In the genomic region with DNA sequence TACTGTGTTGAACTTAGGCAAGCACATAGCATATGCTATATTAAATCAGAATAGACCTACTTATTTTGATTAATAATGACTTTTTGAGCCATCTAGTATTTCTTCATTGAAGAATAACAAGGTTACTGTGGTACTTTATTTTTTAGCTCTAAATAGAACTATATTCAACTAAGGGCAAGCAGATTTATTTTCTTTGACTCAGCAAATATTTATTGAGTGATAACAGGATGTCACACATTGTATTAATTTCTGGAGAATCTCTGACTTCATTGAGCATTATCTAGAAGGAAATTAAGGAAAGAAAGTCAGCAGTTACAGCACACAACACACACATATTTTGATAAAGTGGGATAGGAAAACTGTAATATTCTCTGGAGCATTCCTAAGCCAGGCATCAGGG, we compare ENCODE assay signal across 37 cellular contexts.
"Had no signal": no experiment of that assay in that cellular context is flagged by ENCODE, and none has a peak within 500 bp of the region (broad histone marks: within the 10 kb centered on the region; RNA-seq: fewer than 3 reads in every experiment).

No MANE protein-coding gene starts in this region.

- ATAC-seq: activated CD8-positive, alpha-beta T cell treated with anti-CD3 and anti-CD28 coated beads for 36 hours; activated naive CD8-positive, alpha-beta T cell treated with anti-CD3 and anti-CD28 coated beads, Interleukin-2, amount 50 U/mL, for 24 hours had no signal

- H3K27ac ChIP-seq: ascending aorta, cardiac muscle cell, VCaP had no signal

- H3K27ac Mint-ChIP-seq: activated B cell treated with CpG ODN at 0.5 μM for 24 hours; activated CD4-positive, alpha-beta memory T cell treated with anti-CD3 and anti-CD28 coated beads for 36 hours; activated CD4-positive, alpha-beta T cell treated with anti-CD3 and anti-CD28 coated beads, Interleukin-2, amount 10 ng/mL, durations not matched to agents 24 days and 14 days; activated CD8-positive, alpha-beta T cell treated with anti-CD3 and anti-CD28 coated beads for 36 hours; activated naive CD4-positive, alpha-beta T cell treated with anti-CD3 and anti-CD28 coated beads, Interleukin-2, amount 10 ng/mL, durations not matched to agents 7 days and 5 days; activated naive CD4-positive, alpha-beta T cell treated with anti-CD3 and anti-CD28 coated beads, Interleukin-2, amount 50 U/mL, for 24 hours; activated naive CD8-positive, alpha-beta T cell; activated naive CD8-positive, alpha-beta T cell treated with anti-CD3 and anti-CD28 coated beads, Interleukin-2, amount 10 ng/mL, durations not matched to agents 7 days and 5 days; activated naive CD8-positive, alpha-beta T cell treated with anti-CD3 and anti-CD28 coated beads, Interleukin-2, amount 50 U/mL, for 24 hours; activated T-helper 2 cell treated with anti-CD3 and anti-CD28 coated beads, Interferon-gamma antibody, Interleukin-2, Interleukin-4, amounts not matched to agents 10 μg/mL and 5 μg/mL and 100 μg/mL, durations not matched to agents 14 hours and 24 hours and 36 hours; brain; T-helper 1 cell treated with Interleukin-12 subunit alpha and Interleukin-12 subunit beta and Interleukin-4 antibody, amounts not matched to agents 30 μg/mL and 1 μg/mL, for 36 hours; T-helper 2 cell treated with Interferon-gamma antibody and Interleukin-4, amounts not matched to agents 5 μg/mL and 100 μg/mL, for 36 hours had no signal

- H3K4me1 ChIP-seq: ascending aorta had no signal

- H3K27me3 Mint-ChIP-seq: activated B cell treated with CpG ODN at 0.5 μM for 24 hours; activated CD4-positive, alpha-beta T cell treated with anti-CD3 and anti-CD28 coated beads, Interleukin-2, amount 10 ng/mL, durations not matched to agents 24 days and 14 days; activated CD8-positive, alpha-beta T cell treated with anti-CD3 and anti-CD28 coated beads for 36 hours; activated naive CD4-positive, alpha-beta T cell treated with anti-CD3 and anti-CD28 coated beads, Interleukin-2, amount 10 ng/mL, durations not matched to agents 7 days and 5 days; activated naive CD4-positive, alpha-beta T cell treated with anti-CD3 and anti-CD28 coated beads, Interleukin-2, amount 50 U/mL, for 24 hours; activated naive CD8-positive, alpha-beta T cell; activated naive CD8-positive, alpha-beta T cell treated with anti-CD3 and anti-CD28 coated beads, Interleukin-2, amount 10 ng/mL, durations not matched to agents 7 days and 5 days; activated naive CD8-positive, alpha-beta T cell treated with anti-CD3 and anti-CD28 coated beads, Interleukin-2, amount 50 U/mL, for 24 hours; brain; central memory CD8-positive, alpha-beta T cell had no signal

- H3K27me3 ChIP-seq: ascending aorta, cardiac muscle cell had no signal

- H3K4me1 Mint-ChIP-seq: activated B cell treated with CpG ODN at 0.5 μM for 24 hours; activated CD4-positive, alpha-beta T cell treated with anti-CD3 and anti-CD28 coated beads, Interleukin-2, amount 10 ng/mL, durations not matched to agents 24 days and 14 days; activated naive CD4-positive, alpha-beta T cell treated with anti-CD3 and anti-CD28 coated beads, Interleukin-2, amount 10 ng/mL, durations not matched to agents 7 days and 5 days; activated naive CD4-positive, alpha-beta T cell treated with anti-CD3 and anti-CD28 coated beads, Interleukin-2, amount 50 U/mL, for 24 hours; activated naive CD8-positive, alpha-beta T cell treated with anti-CD3 and anti-CD28 coated beads, Interleukin-2, amount 10 ng/mL, durations not matched to agents 7 days and 5 days; activated naive CD8-positive, alpha-beta T cell treated with anti-CD3 and anti-CD28 coated beads, Interleukin-2, amount 50 U/mL, for 24 hours; brain; central memory CD8-positive, alpha-beta T cell had no signal

- H3K4me3 Mint-ChIP-seq: activated B cell treated with CpG ODN at 0.5 μM for 24 hours; activated CD4-positive, alpha-beta memory T cell treated with anti-CD3 and anti-CD28 coated beads for 36 hours; activated CD4-positive, alpha-beta T cell treated with anti-CD3 and anti-CD28 coated beads, Interleukin-2, amount 10 ng/mL, durations not matched to agents 24 days and 14 days; activated CD8-positive, alpha-beta T cell treated with anti-CD3 and anti-CD28 coated beads for 36 hours; activated naive CD4-positive, alpha-beta T cell treated with anti-CD3 and anti-CD28 coated beads, Interleukin-2, amount 10 ng/mL, durations not matched to agents 7 days and 5 days; activated naive CD4-positive, alpha-beta T cell treated with anti-CD3 and anti-CD28 coated beads, Interleukin-2, amount 50 U/mL, for 24 hours; activated naive CD8-positive, alpha-beta T cell; activated naive CD8-positive, alpha-beta T cell treated with anti-CD3 and anti-CD28 coated beads, Interleukin-2, amount 10 ng/mL, durations not matched to agents 7 days and 5 days; activated naive CD8-positive, alpha-beta T cell treated with anti-CD3 and anti-CD28 coated beads, Interleukin-2, amount 50 U/mL, for 24 hours; brain; central memory CD8-positive, alpha-beta T cell; T-helper 1 cell treated with Interleukin-12 subunit alpha and Interleukin-12 subunit beta and Interleukin-4 antibody, amounts not matched to agents 30 μg/mL and 1 μg/mL, for 36 hours; T-helper 2 cell treated with Interferon-gamma antibody and Interleukin-4, amounts not matched to agents 5 μg/mL and 100 μg/mL, for 36 hours had no signal

- H3K9me3 ChIP-seq: ascending aorta had no signal

- H3K4me3 ChIP-seq: ascending aorta, cardiac muscle cell had no signal

- H3K36me3 Mint-ChIP-seq: activated CD4-positive, alpha-beta memory T cell treated with anti-CD3 and anti-CD28 coated beads for 36 hours; activated naive CD4-positive, alpha-beta T cell treated with anti-CD3 and anti-CD28 coated beads, Interleukin-2, amount 10 ng/mL, durations not matched to agents 7 days and 5 days; activated naive CD4-positive, alpha-beta T cell treated with anti-CD3 and anti-CD28 coated beads, Interleukin-2, amount 50 U/mL, for 24 hours; activated naive CD8-positive, alpha-beta T cell; activated naive CD8-positive, alpha-beta T cell treated with anti-CD3 and anti-CD28 coated beads, Interleukin-2, amount 10 ng/mL, durations not matched to agents 7 days and 5 days; brain had no signal

- DNase-seq: activated B cell treated with CpG ODN at 0.5 μM for 24 hours; activated CD4-positive, alpha-beta memory T cell treated with anti-CD3 and anti-CD28 coated beads for 36 hours; activated CD4-positive, alpha-beta T cell treated with anti-CD3 and anti-CD28 coated beads for 4 hours; activated CD4-positive, alpha-beta T cell treated with anti-CD3 and anti-CD28 coated beads, Interleukin-2, amount 10 ng/mL, durations not matched to agents 24 days and 14 days; activated CD4-positive, alpha-beta T cell treated with anti-CD3 and anti-CD28 coated beads, Interleukin-2, amount 50 U/mL, for 1 hour; activated CD4-positive, alpha-beta T cell treated with anti-CD3 and anti-CD28 coated beads, Interleukin-2, amount 50 U/mL, for 4 hours; activated CD4-positive, CD25-positive, alpha-beta regulatory T cell treated with anti-CD3 and anti-CD28 coated beads, Interleukin-2, amount 50 U/mL, for 72 hours; activated CD8-positive, alpha-beta memory T cell treated with anti-CD3 and anti-CD28 coated beads, Interleukin-2, amount 50 U/mL, for 4 hours; activated CD8-positive, alpha-beta T cell treated with anti-CD3 and anti-CD28 coated beads for 36 hours; activated effector memory CD4-positive, alpha-beta T cell treated with Interleukin-2 at 50 U/mL for 16 hours; activated gamma-delta T cell; activated naive CD4-positive, alpha-beta T cell treated with anti-CD3 and anti-CD28 coated beads, Interleukin-2, amount 10 ng/mL, durations not matched to agents 7 days and 5 days; activated naive CD4-positive, alpha-beta T cell treated with Interleukin-2 at 50 U/mL for 16 hours; activated naive CD8-positive, alpha-beta T cell treated with anti-CD3 and anti-CD28 coated beads, Interleukin-2, amount 10 ng/mL, durations not matched to agents 7 days and 5 days; activated naive CD8-positive, alpha-beta T cell treated with anti-CD3 and anti-CD28 coated beads, Interleukin-2, amount 50 U/mL, for 24 hours; activated T-cell treated with anti-CD3 and anti-CD28 coated beads for 4 hours; activated T-cell treated with anti-CD3 and anti-CD28 coated beads, Interleukin-2, amount 50 U/mL, for 1 hour; activated T-cell treated with anti-CD3 and anti-CD28 coated beads, Interleukin-2, amount 50 U/mL, for 48 hours; amygdala; anterior cingulate cortex; caudate nucleus; cerebellar nuclear complex; T-helper 1 cell; T-helper 2 cell; T-helper 9 cell had no signal

- H3K9me3 Mint-ChIP-seq: activated B cell treated with CpG ODN at 0.5 μM for 24 hours; activated CD4-positive, alpha-beta memory T cell treated with anti-CD3 and anti-CD28 coated beads for 36 hours; activated CD4-positive, alpha-beta T cell treated with anti-CD3 and anti-CD28 coated beads, Interleukin-2, amount 10 ng/mL, durations not matched to agents 24 days and 14 days; activated CD8-positive, alpha-beta T cell treated with anti-CD3 and anti-CD28 coated beads for 36 hours; activated naive CD4-positive, alpha-beta T cell treated with anti-CD3 and anti-CD28 coated beads, Interleukin-2, amount 10 ng/mL, durations not matched to agents 7 days and 5 days; activated naive CD4-positive, alpha-beta T cell treated with anti-CD3 and anti-CD28 coated beads, Interleukin-2, amount 50 U/mL, for 24 hours; activated naive CD8-positive, alpha-beta T cell treated with anti-CD3 and anti-CD28 coated beads, Interleukin-2, amount 10 ng/mL, durations not matched to agents 7 days and 5 days; activated naive CD8-positive, alpha-beta T cell treated with anti-CD3 and anti-CD28 coated beads, Interleukin-2, amount 50 U/mL, for 24 hours; activated T-helper 2 cell treated with anti-CD3 and anti-CD28 coated beads, Interferon-gamma antibody, Interleukin-2, Interleukin-4, amounts not matched to agents 10 μg/mL and 5 μg/mL and 100 μg/mL, durations not matched to agents 14 hours and 24 hours and 36 hours; T-helper 1 cell treated with Interleukin-12 subunit alpha and Interleukin-12 subunit beta and Interleukin-4 antibody, amounts not matched to agents 30 μg/mL and 1 μg/mL, for 36 hours; T-helper 2 cell treated with Interferon-gamma antibody and Interleukin-4, amounts not matched to agents 5 μg/mL and 100 μg/mL, for 36 hours had no signal

- FAIRE-seq: bronchial epithelial cell, TTC549 had no signal

- H3K36me3 ChIP-seq: ascending aorta, cardiac muscle cell had no signal
